25 cellular contexts compared by ENCODE assay signal in the genomic region with DNA sequence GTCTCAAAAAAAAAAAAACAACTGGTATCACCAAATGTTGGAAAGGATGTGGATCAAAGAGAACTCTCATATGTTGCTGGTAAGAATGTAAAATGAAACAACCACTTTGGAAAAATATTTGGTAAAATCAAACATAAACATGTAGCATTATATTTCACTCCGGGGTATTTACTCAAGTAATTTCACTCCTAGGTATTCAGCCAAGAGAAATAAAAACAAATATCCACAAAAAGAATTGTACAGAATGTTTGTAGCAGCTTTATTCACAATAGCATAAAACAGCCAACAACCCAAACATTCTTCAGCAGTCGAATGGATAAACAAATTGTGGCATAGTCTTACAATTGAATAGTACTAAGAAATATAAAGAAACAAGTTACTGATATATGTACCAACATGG.
"Had no signal": no experiment of that assay in that cellular context is flagged by ENCODE, and none has a peak within 500 bp of the region (broad histone marks: within the 10 kb centered on the region; RNA-seq: fewer than 3 reads in every experiment).

No MANE protein-coding gene starts in this region.

- H3K4me1 ChIP-seq: pancreas, psoas muscle, right lobe of liver, sigmoid colon, stomach, thyroid gland, tibial nerve, upper lobe of left lung, vagina had no signal

- DNase-seq: nephron progenitor cell; nucleus accumbens; pancreas; psoas muscle; right cardiac atrium; right lobe of liver; sigmoid colon; small intestine; stimulated activated CD4-positive, alpha-beta T cell treated with anti-CD3 and anti-CD28 coated beads, Interleukin-15, amount 100 ng/mL, for 24 hours; stimulated activated CD4-positive, alpha-beta T cell treated with anti-CD3 and anti-CD28 coated beads, Interleukin-2, amount 100 ng/mL, for 24 hours; stimulated activated CD4-positive, alpha-beta T cell treated with anti-CD3 and anti-CD28 coated beads, Interleukin-2, amount 100 ng/mL, for 48 hours; stimulated activated CD4-positive, alpha-beta T cell treated with anti-CD3 and anti-CD28 coated beads, Interleukin-4, amount 100 ng/mL, for 24 hours; stimulated activated naive B cell treated with anti-CD40 and anti-IgM and Interleukin-4, amounts not matched to agents 10 μg/mL and 1 μg/mL and 100 μg/mL, for 72 hours; stimulated activated naive CD4-positive, alpha-beta T cell treated with Interleukin-2 at 50 U/mL for 16 hours; stomach; thyroid gland; trophoblast cell; upper lobe of left lung had no signal

- H3K36me3 ChIP-seq: neutrophil, pancreas, right lobe of liver, sigmoid colon, stomach, thoracic aorta, thyroid gland, tibial nerve, upper lobe of left lung, vagina had no signal

- H3K27ac ChIP-seq: neutrophil, pancreas, psoas muscle, right lobe of liver, sigmoid colon, stomach, thoracic aorta, thyroid gland, tibial nerve, upper lobe of left lung, vagina had no signal

- H3K27me3 ChIP-seq: neutrophil, pancreas, right lobe of liver, sigmoid colon, stomach, thyroid gland, tibial nerve, upper lobe of left lung, vagina had no signal

- H3K4me3 ChIP-seq: pancreas, psoas muscle, right lobe of liver, sigmoid colon, stomach, thoracic aorta, thyroid gland, tibial nerve, upper lobe of left lung, vagina had no signal

- FAIRE-seq: pancreas, small intestine, urothelium cell line had no signal

- H3K9me3 ChIP-seq: neutrophil, pancreas, psoas muscle, right lobe of liver, thoracic aorta, thyroid gland, vagina had no signal

- ATAC-seq: natural killer cell treated with Interleukin-12 subunit alpha and Interleukin-12 subunit beta and Interleukin-15 and Interleukin-18, amount 100 ng/mL, for 72 hours; pancreas; psoas muscle; right cardiac atrium; right lobe of liver; stimulated activated effector memory CD8-positive, alpha-beta T cell treated with anti-CD3 and anti-CD28 coated beads, Interleukin-12 subunit alpha, Interleukin-12 subunit beta, amount 100 ng/mL, for 72 hours; stimulated activated naive B cell treated with anti-CD40 and anti-IgM and Interleukin-4, amounts not matched to agents 10 μg/mL and 1 μg/mL and 100 μg/mL, for 72 hours had no signal
